Comparison of ENCODE assay signal across 27 cellular contexts in genomic region chr9:87871425-87872078, GRCh38. TPM values are rescaled to one million over a fixed set of nuclear protein-coding genes. Genes with fewer than 3 reads are reported as not detected.
"Had no signal": no experiment of that assay in that cellular context is flagged by ENCODE, and none has a peak within 500 bp of the region (broad histone marks: within the 10 kb centered on the region; RNA-seq: fewer than 3 reads in every experiment).

No MANE protein-coding gene starts in this region.

- H3K9me3 Mint-ChIP-seq: activated T-cell treated with anti-CD3 and anti-CD28 coated beads, Interleukin-2, amount 50 U/mL, for 24 hours; activated T-helper 17 cell treated with anti-CD3 and anti-CD28 coated beads, Interleukin-2, amount 50 U/mL, for 72 hours had no signal

- DNase-seq: activated CD4-positive, alpha-beta T cell treated with anti-CD3 and anti-CD28 coated beads for 48 hours; activated CD4-positive, alpha-beta T cell treated with anti-CD3 and anti-CD28 coated beads, Interleukin-2, amount 50 U/mL, for 48 hours; activated CD8-positive, alpha-beta memory T cell treated with anti-CD3 and anti-CD28 coated beads, Interleukin-2, amount 50 U/mL, for 4 hours; activated T-cell treated with anti-CD3 and anti-CD28 coated beads, Interleukin-2, amount 50 U/mL, for 24 hours; aorta; cerebellar nuclear complex; foreskin keratinocyte; heart left ventricle; immature natural killer cell; natural killer cell; stimulated activated CD4-positive, alpha-beta T cell treated with anti-CD3 and anti-CD28 coated beads, Interleukin-1b, Interleukin-23, amount 100 ng/mL, for 48 hours; stimulated activated naive B cell treated with anti-CD40 and anti-IgM and Interleukin-4, amounts not matched to agents 10 μg/mL and 1 μg/mL and 100 μg/mL, for 72 hours; stomach; T-helper 17 cell; T1000 had no signal

- H3K4me1 Mint-ChIP-seq: immature natural killer cell; stimulated activated naive B cell treated with anti-CD40 and anti-IgM and Interleukin-4, amounts not matched to agents 10 μg/mL and 1 μg/mL and 100 μg/mL, for 72 hours had no signal

- H3K4me3 Mint-ChIP-seq: activated T-cell treated with anti-CD3 and anti-CD28 coated beads, Interleukin-2, amount 50 U/mL, for 24 hours; activated T-helper 17 cell treated with anti-CD3 and anti-CD28 coated beads, Interleukin-2, amount 50 U/mL, for 72 hours; immature natural killer cell; natural killer cell; T-helper 17 cell had no signal

- ATAC-seq: activated CD4-positive, CD25-positive, alpha-beta regulatory T cell treated with anti-CD3 and anti-CD28 coated beads, Interleukin-2, amount 50 U/mL, for 24 hours; activated naive CD4-positive, alpha-beta T cell treated with anti-CD3 and anti-CD28 coated beads, Interleukin-2, amount 50 U/mL, for 72 hours; activated T-helper 17 cell treated with anti-CD3 and anti-CD28 coated beads, Interleukin-2, amount 50 U/mL, for 72 hours; body of pancreas; foreskin keratinocyte; natural killer cell; stimulated activated naive B cell treated with anti-CD40 and anti-IgM and Interleukin-4, amounts not matched to agents 10 μg/mL and 1 μg/mL and 100 μg/mL, for 72 hours; T-helper 17 cell had no signal

- H3K36me3 Mint-ChIP-seq: activated naive CD4-positive, alpha-beta T cell treated with anti-CD3 and anti-CD28 coated beads, Interleukin-2, amount 50 U/mL, for 72 hours; immature natural killer cell; natural killer cell; stimulated activated naive B cell treated with anti-CD40 and anti-IgM and Interleukin-4, amounts not matched to agents 10 μg/mL and 1 μg/mL and 100 μg/mL, for 72 hours had no signal

- H3K27ac Mint-ChIP-seq: activated naive CD4-positive, alpha-beta T cell treated with anti-CD3 and anti-CD28 coated beads, Interleukin-2, amount 50 U/mL, for 72 hours; activated T-cell treated with anti-CD3 and anti-CD28 coated beads, Interleukin-2, amount 50 U/mL, for 24 hours; activated T-helper 17 cell treated with anti-CD3 and anti-CD28 coated beads, Interleukin-2, amount 50 U/mL, for 72 hours; immature natural killer cell; natural killer cell; stimulated activated naive B cell treated with anti-CD40 and anti-IgM and Interleukin-4, amounts not matched to agents 10 μg/mL and 1 μg/mL and 100 μg/mL, for 72 hours; T-helper 17 cell had no signal

RNA-seq across cellular contexts. Expression of gene SPATA31E1, which starts 11.1 kb away (rescaled TPM):
- total RNA-seq: activated naive CD4-positive, alpha-beta T cell treated with anti-CD3 and anti-CD28 coated beads, Interleukin-2, amount 50 U/mL, for 72 hours; activated T-helper 17 cell treated with anti-CD3 and anti-CD28 coated beads, Interleukin-2, amount 50 U/mL, for 72 hours; aorta; body of pancreas; cardiac muscle cell; esophagus muscularis mucosa; foreskin keratinocyte; heart left ventricle; kidney epithelial cell; lower leg skin; natural killer cell; ovary; smooth muscle cell; stomach; suprapubic skin; T-helper 17 cell; urinary bladder had no signal

RNA-seq across cellular contexts. Expression of gene SPATA31C1, which starts 46.2 kb away (rescaled TPM):
- total RNA-seq: activated naive CD4-positive, alpha-beta T cell treated with anti-CD3 and anti-CD28 coated beads, Interleukin-2, amount 50 U/mL, for 72 hours; aorta; body of pancreas; cardiac muscle cell; esophagus muscularis mucosa; foreskin keratinocyte; heart left ventricle; kidney epithelial cell; lower leg skin; natural killer cell; ovary; smooth muscle cell; stomach; suprapubic skin; T-helper 17 cell had no signal
